Comparison of ENCODE assay signal across 8 cellular contexts in genomic region chr10:70404036-70404905, GRCh38. TPM values are rescaled to one million over a fixed set of nuclear protein-coding genes. Genes with fewer than 3 reads are reported as not detected.
DNase-seq lines count a peak whose midpoint lies in the region; ATAC-seq and TF ChIP-seq lines count a peak whose summit lies in the region.

Gene EIF4EBP2, plus strand, starts transcription at chr10:70404145. Its CDS starts 257 bp downstream, at chr10:70404402.

- H3K9me3 ChIP-seq in left ventricle myocardium inferior (replicated peaks) = no peaks in the 10 kb centered on the region

- H3K27ac ChIP-seq in left ventricle myocardium inferior (replicated peaks) = peak within 1 kb of the TSS; percentile 99

- peaks cover 18% of the 10 kb centered on the region for H3K36me3 Mint-ChIP-seq in progenitor cell of endocrine pancreas (ENCODE audit: insufficient read depth)

- intact Hi-C loops in left ventricle myocardium inferior (cut with micrococcal nuclease) = no loop called here

- peaks cover 54% of the 10 kb centered on the region for H3K4me1 ChIP-seq in left ventricle myocardium inferior

- peak; percentile 71 for ATAC-seq in HG02884 (IDR thresholded peaks at IDR 0.05; ENCODE audit: unreplicated experiment)

- peaks cover 24% of the 10 kb centered on the region for H3K4me1 Mint-ChIP-seq in progenitor cell of endocrine pancreas (ENCODE audit: low read depth)

- no peaks in the 10 kb centered on the region for H3K27me3 Mint-ChIP-seq in progenitor cell of endocrine pancreas

- H3K36me3 ChIP-seq in left ventricle myocardium inferior = no peaks in the 10 kb centered on the region

- H3K27ac Mint-ChIP-seq in progenitor cell of endocrine pancreas = peak within 1 kb of the TSS; percentile 98

- peak within 1 kb of the TSS; percentile 92 for H3K4me3 ChIP-seq in left ventricle myocardium inferior

- H3K27me3 ChIP-seq in left ventricle myocardium inferior (ENCODE audit: low read depth) = no peaks in the 10 kb centered on the region

- H3K9me3 Mint-ChIP-seq in progenitor cell of endocrine pancreas (ENCODE audit: low read depth) = peaks cover 3% of the 10 kb centered on the region

- H3K4me3 Mint-ChIP-seq in progenitor cell of endocrine pancreas (ENCODE audit: low read depth) = peak within 1 kb of the TSS; percentile 94

- TF ChIP-seq CTCF in GM13977 (IDR thresholded peaks at IDR 0.05; ENCODE audit: extremely low read depth, insufficient read depth, missing control alignments) (no peak), left ventricle myocardium inferior (IDR thresholded peaks at IDR 0.05; ENCODE audit: borderline replicate concordance) (no peak), progenitor cell of endocrine pancreas (IDR thresholded peaks at IDR 0.05; ENCODE audit: unreplicated experiment) (no peak)

- in situ Hi-C loops in GM13977 (cut with MboI; ENCODE audit: low pct_unique_long_range_greater_than_20kb, low sequenced_read_pairs, unreplicated experiment) = no loop called here

- DNase-seq in GM13977 (ENCODE audit: low spot score) (peak; percentile 95), NCI-H1694 treated with DMSO at 0.1 percent for 48 hours (lab: John Stamatoyannopoulos, UW) (peak; percentile 74), T-helper 2 cell (peak; percentile 95 to 99 (median 97)), amygdala (lab: John Stamatoyannopoulos, UW) (peak; percentile 80 to 99 (median 96)), left ventricle myocardium inferior (peak; percentile 99), progenitor cell of endocrine pancreas (ENCODE audit: low spot score, unreplicated experiment) (peak; percentile 98), ureter (ENCODE audit: low spot score) (peak; percentile 100)

RNA-seq across cellular contexts. Expression of gene EIF4EBP2, which starts in this region (rescaled TPM):
- total RNA-seq in left ventricle myocardium inferior (75.1 TPM), progenitor cell of endocrine pancreas (99.6 and 101 TPM in 2 replicates), ureter (81.6 TPM)

Comparison
In these comparisons a context has a peak if more than half of its experiments do, and no peak if none do; other contexts are left out.
1. Peak in every context shown above with its lines: DNase-seq, ATAC-seq, H3K4me3 ChIP-seq and H3K27ac ChIP-seq.